ENCODE assay signal across 13 cellular contexts in the genomic region with DNA sequence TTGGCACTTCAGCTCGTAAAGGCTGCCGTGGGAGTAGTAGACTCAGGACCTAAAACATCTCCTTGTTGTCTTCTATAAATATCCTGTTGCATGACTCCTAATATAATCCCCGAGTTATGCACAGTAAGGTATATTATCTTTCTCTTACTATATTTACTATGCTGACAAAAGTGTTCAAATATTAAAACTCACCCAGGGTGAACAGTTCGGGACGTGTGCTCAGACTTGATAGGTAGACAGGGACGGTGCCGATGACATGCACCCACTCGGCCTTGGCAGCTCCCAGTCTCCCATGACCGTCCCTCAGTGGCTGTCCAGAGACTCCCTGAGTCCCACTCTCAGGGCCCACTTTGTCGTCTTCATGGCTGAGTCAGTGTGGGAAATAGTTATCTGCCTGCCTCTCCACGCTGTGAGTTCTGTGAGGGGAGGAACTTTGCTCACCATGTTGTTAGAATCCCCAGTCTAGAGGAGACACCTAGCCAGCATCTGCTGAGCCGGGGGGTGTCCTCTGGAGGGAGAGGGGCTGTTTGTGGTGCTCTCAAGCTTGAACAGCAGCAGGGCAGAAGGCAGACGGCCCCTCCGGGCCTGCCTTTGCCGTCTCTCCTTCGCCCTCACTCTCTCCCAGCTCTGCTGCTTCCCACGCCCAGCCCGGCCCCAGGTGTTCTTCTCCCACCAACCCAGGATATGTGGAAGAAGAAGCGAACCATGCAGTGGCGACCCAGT.
DNase-seq lines count a peak whose midpoint lies in the region; ATAC-seq and TF ChIP-seq lines count a peak whose summit lies in the region.
"Had no signal": no experiment of that assay in that cellular context is flagged by ENCODE, and none has a peak within 500 bp of the region (broad histone marks: within the 10 kb centered on the region; RNA-seq: fewer than 3 reads in every experiment).

No MANE protein-coding gene starts in this region.

- TF ChIP-seq CTCF in chondrocyte (IDR thresholded peaks at IDR 0.05), result no peak
- TF ChIP-seq CTCF in testis (IDR thresholded peaks at IDR 0.05), result no peak

- H3K27ac Mint-ChIP-seq in chondrocyte (ENCODE audit: unreplicated experiment), result peak overlapping the region; percentile 73
- H3K27ac Mint-ChIP-seq in naive B cell, result peak overlapping the region; percentile 56 to 95 (median 75)

- no peak for ATAC-seq in activated T-cell treated with anti-CD3 and anti-CD28 coated beads, Interleukin-2, amount 50 U/mL, for 4 hours
- ATAC-seq in naive B cell (ENCODE audit: low read depth in 2 of 2), result no peak

- H3K36me3 ChIP-seq in testis (ENCODE audit: low read depth, missing control alignments), result no peaks in the 10 kb centered on the region

- H3K27me3 Mint-ChIP-seq in activated T-cell treated with anti-CD3 and anti-CD28 coated beads, Interleukin-2, amount 50 U/mL, for 4 hours (ENCODE audit: low read depth), result no peaks in the 10 kb centered on the region
- H3K27me3 Mint-ChIP-seq in chondrocyte (ENCODE audit: low read depth) (no peaks in the 10 kb centered on the region), naive B cell (no peaks in the 10 kb centered on the region)

- no peak overlapping the region for H3K27ac ChIP-seq in testis
- H3K27ac ChIP-seq: dorsolateral prefrontal cortex, skin epidermis had no signal

- no peaks in the 10 kb centered on the region for H3K4me1 ChIP-seq in testis

- no peaks in the 10 kb centered on the region for H3K27me3 ChIP-seq in testis
- H3K27me3 ChIP-seq: dorsolateral prefrontal cortex had no signal

- no peaks in the 10 kb centered on the region for H3K9me3 ChIP-seq in testis

- H3K4me1 Mint-ChIP-seq in activated T-cell treated with anti-CD3 and anti-CD28 coated beads, Interleukin-2, amount 50 U/mL, for 4 hours (ENCODE audit: low read depth), result peaks cover 69% of the 10 kb centered on the region
- H3K4me1 Mint-ChIP-seq in chondrocyte (ENCODE audit: low read depth) (peaks cover 46% of the 10 kb centered on the region), naive B cell (peaks cover 62 to 85% (median 75%) of the 10 kb centered on the region in 3 donors)

- intact Hi-C loops in testis (cut with DNase I; ENCODE audit: low total_unique reads), result no loop called here

- 92% methylated on average over 19 to 20 of the region's 20 CpGs for WGBS in testis, 2 donors

- peaks cover 7% of the 10 kb centered on the region for H3K9me3 Mint-ChIP-seq in activated T-cell treated with anti-CD3 and anti-CD28 coated beads, Interleukin-2, amount 50 U/mL, for 4 hours
- peaks cover 11% of the 10 kb centered on the region for H3K9me3 Mint-ChIP-seq in chondrocyte (ENCODE audit: low read depth)
- H3K9me3 Mint-ChIP-seq in naive B cell, result peaks cover 0 to 2% (median 0%) of the 10 kb centered on the region in 7 donors

- no peak overlapping the region for H3K4me3 ChIP-seq in testis
- H3K4me3 ChIP-seq: dorsolateral prefrontal cortex, skin epidermis had no signal

- peaks cover 24% of the 10 kb centered on the region for H3K36me3 Mint-ChIP-seq in activated T-cell treated with anti-CD3 and anti-CD28 coated beads, Interleukin-2, amount 50 U/mL, for 4 hours (ENCODE audit: insufficient read depth)
- H3K36me3 Mint-ChIP-seq in chondrocyte (ENCODE audit: low read depth) (peaks cover 11% of the 10 kb centered on the region), naive B cell (peaks cover 11 to 21% of the 10 kb centered on the region in 2 donors)

- no peak for TF ChIP-seq POLR2A in testis (IDR thresholded peaks at IDR 0.05)

- DNase-seq in activated T-cell treated with anti-CD3 and anti-CD28 coated beads, Interleukin-2, amount 50 U/mL, for 1 hour, result peak; percentile 13
- DNase-seq in activated T-cell treated with anti-CD3 and anti-CD28 coated beads, Interleukin-2, amount 50 U/mL, for 4 hours, result no peak
- DNase-seq in chondrocyte (ENCODE audit: low spot score) (no peak), naive B cell (no peak), testis (peak; percentile 9), NCI-H2029 treated with DMSO at 0.1 percent for 48 hours (lab: John Stamatoyannopoulos, UW) (no peak), NCI-H1417 treated with DMSO at 0.1 percent for 48 hours (lab: John Stamatoyannopoulos, UW) (no peak), NCI-H2196 (lab: John Stamatoyannopoulos, UW; ENCODE audit: unreplicated experiment) (no peak)
- DNase-seq: activated T-cell treated with anti-CD3 and anti-CD28 coated beads for 4 hours, NCI-H1105 treated with DMSO at 0.1 percent for 48 hours, NCI-H446 treated with DMSO at 0.1 percent for 48 hours had no signal

- H3K4me3 Mint-ChIP-seq in activated T-cell treated with anti-CD3 and anti-CD28 coated beads, Interleukin-2, amount 50 U/mL, for 4 hours, result no peak overlapping the region
- H3K4me3 Mint-ChIP-seq in chondrocyte (ENCODE audit: unreplicated experiment) (no peak overlapping the region), naive B cell (no peak overlapping the region)

Comparison
In these comparisons a context has a peak if more than half of its experiments do, and no peak if none do; other contexts are left out.
1. DNase-seq: peak in activated T-cell treated with anti-CD3 and anti-CD28 coated beads, Interleukin-2, amount 50 U/mL, for 1 hour (single experiment) and testis (single experiment); none in activated T-cell treated with anti-CD3 and anti-CD28 coated beads, Interleukin-2, amount 50 U/mL, for 4 hours (single experiment), chondrocyte (single experiment), naive B cell (single experiment), NCI-H2029 treated with DMSO at 0.1 percent for 48 hours (single experiment), NCI-H1417 treated with DMSO at 0.1 percent for 48 hours (single experiment) and NCI-H2196 (single experiment).